Comparison of ENCODE assay signal across 6 cellular contexts in genomic region chr9:35771524-35771923, GRCh38. TPM values are rescaled to one million over a fixed set of nuclear protein-coding genes. Genes with fewer than 3 reads are reported as not detected.
DNase-seq lines count a peak whose midpoint lies in the region; ATAC-seq and TF ChIP-seq lines count a peak whose summit lies in the region.

No MANE protein-coding gene starts in this region.

- H3K36me3 ChIP-seq in tibial nerve: no peaks in the 10 kb centered on the region

- peak; percentile 41 for DNase-seq in NCI-H2107 treated with DMSO at 0.1 percent for 48 hours (lab: John Stamatoyannopoulos, UW; ENCODE audit: unreplicated experiment)
- DNase-seq in NCI-H2107 (lab: John Stamatoyannopoulos, UW): no peak
- DNase-seq in epidermal melanocyte (ENCODE audit: insufficient read length, low spot score): peak; percentile 35
- DNase-seq in tibial nerve (ENCODE audit: low spot score in 2 of 2): peak in 1 of 2 donors; percentile 61

- no peak for TF ChIP-seq EP300 in tibial nerve (IDR thresholded peaks at IDR 0.05)

- 11 to 18% methylated on average over 1 of the region's 1 CpG for WGBS in tibial nerve, 2 donors

- no peak overlapping the region for H3K4me3 ChIP-seq in tibial nerve

- TF ChIP-seq POLR2A in tibial nerve (IDR thresholded peaks at IDR 0.05): no peak

- peak overlapping the region in 3 of 4 donors; percentile 32 to 53 (median 50) for H3K27ac ChIP-seq in tibial nerve

- no peak for ATAC-seq in HG03565 (IDR thresholded peaks at IDR 0.05; ENCODE audit: unreplicated experiment)
- no peak for ATAC-seq in GM21526 (IDR thresholded peaks at IDR 0.05; ENCODE audit: low FRiP score, unreplicated experiment)

- no peaks in the 10 kb centered on the region for H3K27me3 ChIP-seq in tibial nerve

- H3K4me1 ChIP-seq in tibial nerve: peaks cover 0 to 32% (median 13%) of the 10 kb centered on the region in 4 donors

- H3K9me3 ChIP-seq in tibial nerve: no peaks in the 10 kb centered on the region

- TF ChIP-seq CTCF in tibial nerve (IDR thresholded peaks at IDR 0.05): no peak

RNA-seq across cellular contexts. Expression of gene MSMP, which starts 17.4 kb away (rescaled TPM):
- total RNA-seq in tibial nerve: not detected

RNA-seq across cellular contexts. Expression of gene NPR2, which starts 19.9 kb away (rescaled TPM):
- 10 to 100 TPM; 26.3 to 36.0 (median 32.4) TPM for total RNA-seq in tibial nerve

RNA-seq across cellular contexts. Expression of gene RGP1, which starts 22.4 kb away (rescaled TPM):
- total RNA-seq in tibial nerve: 10 to 100 TPM; 18.6 to 21.3 (median 20.2) TPM

RNA-seq across cellular contexts. Expression of gene GBA2, which starts 22.5 kb away (rescaled TPM):
- 10 to 100 TPM; 63.8 to 92.1 (median 66.1) TPM for total RNA-seq in tibial nerve

RNA-seq across cellular contexts. Expression of gene CREB3, which starts 39.1 kb away (rescaled TPM):
- 10 to 100 TPM; 41.6 to 70.1 (median 53.5) TPM for total RNA-seq in tibial nerve
